ENCODE assay signal across 25 cellular contexts in genomic region chr5:54002779-54003178, GRCh38.
"Had no signal": no experiment of that assay in that cellular context is flagged by ENCODE, and none has a peak within 500 bp of the region (broad histone marks: within the 10 kb centered on the region; RNA-seq: fewer than 3 reads in every experiment).

No MANE protein-coding gene starts in this region.

- H3K4me3 ChIP-seq: gastroesophageal sphincter, heart left ventricle, hepatocyte, left ventricle myocardium inferior, lower lobe of right lung, prostate gland, right atrium auricular region, sigmoid colon, stomach, thyroid gland, vagina had no signal

- ATAC-seq: esophagus mucosa; foreskin keratinocyte; gastroesophageal sphincter; left colon; lower lobe of right lung; naive thymus-derived CD8-positive, alpha-beta T cell; stimulated activated effector memory CD8-positive, alpha-beta T cell treated with anti-CD3 and anti-CD28 coated beads, Interleukin-12 subunit alpha, Interleukin-12 subunit beta, amount 100 ng/mL, for 72 hours had no signal

- H3K27ac ChIP-seq: epithelial cell of prostate, foreskin keratinocyte, gastroesophageal sphincter, heart left ventricle, hepatocyte, lower lobe of right lung, prostate gland, right atrium auricular region, sigmoid colon, stomach, thyroid gland, vagina had no signal

- H2AFZ ChIP-seq: hepatocyte had no signal

- H3K4me1 ChIP-seq: foreskin keratinocyte, gastroesophageal sphincter, lower lobe of right lung, prostate gland, right atrium auricular region, thyroid gland, vagina had no signal

- H3K79me2 ChIP-seq: hepatocyte had no signal

- DNase-seq: effector CD8-positive, alpha-beta T cell; endodermal cell; foreskin keratinocyte; heart left ventricle; left colon; left ventricle myocardium inferior; lower lobe of right lung; naive thymus-derived CD8-positive, alpha-beta T cell; nephron progenitor cell; nucleus accumbens; sigmoid colon; stimulated activated CD4-positive, alpha-beta T cell treated with anti-CD3 and anti-CD28 coated beads, Interleukin-2, amount 100 ng/mL, for 24 hours; stimulated activated CD4-positive, alpha-beta T cell treated with anti-CD3 and anti-CD28 coated beads, Interleukin-4, amount 100 ng/mL, for 24 hours; stimulated activated naive CD4-positive, alpha-beta T cell treated with Interleukin-2 at 50 U/mL for 16 hours; stomach; thyroid gland had no signal

- H3K27me3 ChIP-seq: foreskin keratinocyte, gastroesophageal sphincter, heart left ventricle, hepatocyte, right atrium auricular region, sigmoid colon, stomach, thyroid gland, vagina had no signal

- H3K4me2 ChIP-seq: hepatocyte had no signal

- H3K9me3 ChIP-seq: gastroesophageal sphincter, heart left ventricle, left ventricle myocardium inferior, lower lobe of right lung, prostate gland, right atrium auricular region, sigmoid colon, stomach, thyroid gland, vagina had no signal

- FAIRE-seq: islet of Langerhans had no signal

- H3K36me3 ChIP-seq: gastroesophageal sphincter, heart left ventricle, left ventricle myocardium inferior, lower lobe of right lung, prostate gland, right atrium auricular region, sigmoid colon, stomach, thyroid gland, vagina had no signal
